In genomic region chr9:137276757-137277328, GRCh38 we compare ENCODE assay signal across 9 cellular contexts. TPM values are rescaled to one million over a fixed set of nuclear protein-coding genes. Genes with fewer than 3 reads are reported as not detected.
DNase-seq lines count a peak whose midpoint lies in the region; TF ChIP-seq lines count a peak whose summit lies in the region.
"Had no signal": no experiment of that assay in that cellular context is flagged by ENCODE, and none has a peak within 500 bp of the region (broad histone marks: within the 10 kb centered on the region; RNA-seq: fewer than 3 reads in every experiment).

No MANE protein-coding gene starts in this region.

- peaks cover 8 to 63% (median 26%) of the 10 kb centered on the region in 11 experiments; a peak in 20 of 22 replicates for H4K20me1 ChIP-seq in BLaER1 treated with 17β-estradiol and CSF1 and Interleukin-3, amounts not matched to agents 10 nM and 100 nM

- H3K4me3 ChIP-seq in BLaER1 treated with 17β-estradiol and CSF1 and Interleukin-3, amounts not matched to agents 10 nM and 100 nM = peak overlapping the region; percentile 41 to 92 (median 64)
- peak overlapping the region in 2 of 4 donors; percentile 16 to 72 for H3K4me3 ChIP-seq in adrenal gland
- H3K4me3 ChIP-seq in iPS-15b (ENCODE audit: low read depth, low read length) = peak overlapping the region; percentile 41
- H3K4me3 ChIP-seq in skin epidermis = peak overlapping the region; percentile 9 to 51 (median 41)

- peak overlapping the region; percentile 76 to 95 (median 88) for H3K27ac ChIP-seq in BLaER1 treated with 17β-estradiol and CSF1 and Interleukin-3, amounts not matched to agents 10 nM and 100 nM
- peak overlapping the region; percentile 27 to 94 (median 72) for H3K27ac ChIP-seq in adrenal gland
- peak overlapping the region; percentile 3 to 88 (median 75) for H3K27ac ChIP-seq in skin epidermis

- H3K36me3 ChIP-seq in BLaER1 treated with 17β-estradiol and CSF1 and Interleukin-3, amounts not matched to agents 10 nM and 100 nM = peaks cover 15 to 53% (median 32%) of the 10 kb centered on the region in 11 experiments
- H3K36me3 ChIP-seq in adrenal gland (replicated peaks in 1 of 2) (peaks cover 0 to 14% of the 10 kb centered on the region in 2 donors), iPS-15b (ENCODE audit: control insufficient read depth, insufficient read depth, low read length) (peaks cover 12% of the 10 kb centered on the region)

- no peaks in the 10 kb centered on the region for H3K9me3 ChIP-seq in BLaER1 treated with 17β-estradiol and CSF1 and Interleukin-3, amounts not matched to agents 10 nM and 100 nM (replicated peaks in 1 of 11)
- H3K9me3 ChIP-seq in adrenal gland (replicated peaks in 1 of 3) = no peaks in the 10 kb centered on the region
- H3K9me3 ChIP-seq in iPS-15b (ENCODE audit: control insufficient read depth, insufficient read depth, low read length) = no peaks in the 10 kb centered on the region

- intact Hi-C loops in adrenal gland (cut with DNase I) = no loop called here

- TF ChIP-seq POLR2A in adrenal gland (IDR thresholded peaks at IDR 0.05) = no peak

- no peaks in the 10 kb centered on the region for H3K27me3 ChIP-seq in BLaER1 treated with 17β-estradiol and CSF1 and Interleukin-3, amounts not matched to agents 10 nM and 100 nM
- H3K27me3 ChIP-seq in adrenal gland = peaks cover 9% of the 10 kb centered on the region
- no peaks in the 10 kb centered on the region for H3K27me3 ChIP-seq in iPS-15b (ENCODE audit: control insufficient read depth, insufficient read depth, low read length)

- no peak for TF ChIP-seq RAD21 in Ishikawa (IDR thresholded peaks at IDR 0.05; ENCODE audit: low read depth)

- 3 to 21% (median 17%) methylated on average over 8 to 17 of the region's 17 CpGs for WGBS in adrenal gland, 4 donors

- H3K4me2 ChIP-seq in BLaER1 treated with 17β-estradiol and CSF1 and Interleukin-3, amounts not matched to agents 10 nM and 100 nM = peak overlapping the region; percentile 84 to 100 (median 98)

- DNase-seq in adrenal gland = peak; percentile 58 to 83 (median 69)
- no peak for DNase-seq in effector CD8-positive, alpha-beta T cell (lab: John Stamatoyannopoulos, UW)
- no peak for DNase-seq in NCI-H510A (lab: John Stamatoyannopoulos, UW)
- no peak for DNase-seq in superior temporal gyrus (ENCODE audit: extremely low spot score)

- no peak for TF ChIP-seq CTCF in adrenal gland (IDR thresholded peaks at IDR 0.05)

- H3K9ac ChIP-seq in BLaER1 treated with 17β-estradiol and CSF1 and Interleukin-3, amounts not matched to agents 10 nM and 100 nM = peak overlapping the region; percentile 74 to 93 (median 82)
- peak overlapping the region; percentile 32 for H3K9ac ChIP-seq in iPS-15b (ENCODE audit: low read depth, low read length)

- peaks cover 79 to 100% (median 98%) of the 10 kb centered on the region in 10 experiments for H3K4me1 ChIP-seq in BLaER1 treated with 17β-estradiol and CSF1 and Interleukin-3, amounts not matched to agents 10 nM and 100 nM
- H3K4me1 ChIP-seq in adrenal gland (replicated peaks in 1 of 2) (peaks cover 0 to 7% of the 10 kb centered on the region in 2 donors), iPS-15b (ENCODE audit: control insufficient read depth, insufficient read depth, low read length) (peaks cover 3% of the 10 kb centered on the region)

- no peak; the same call in 1 of the 2 replicates for TF ChIP-seq EP300 in Ishikawa (IDR thresholded peaks at IDR 0.05; ENCODE audit: borderline replicate concordance)

TF ChIP-seq in Ishikawa, 13 proteins besides CTCF, POLR2A, EP300 and RAD21:
- TF ChIP-seq MAX (IDR thresholded peaks at IDR 0.05) = peak; percentile 58
- peak; percentile 34; the same call in 1 of the 2 replicates for TF ChIP-seq USF1 (IDR thresholded peaks at IDR 0.05)
- no peak for TF ChIP-seq ZBTB7A (IDR thresholded peaks at IDR 0.05; ENCODE audit: low read depth)
- peak; percentile 57 for TF ChIP-seq NFIC (IDR thresholded peaks at IDR 0.05)
- 0 out of 2 replicates have a peak, but pooled peaks have one; percentile 17 for TF ChIP-seq TCF12 (IDR thresholded peaks at IDR 0.05; ENCODE audit: low read depth)

RNA-seq across cellular contexts. Expression of gene TOR4A, which starts 0.7 kb away (rescaled TPM):
- 10 to 100 TPM in 5 of 8 donors, 1 to 10 TPM in 3; 6.8 to 21.5 (median 13.8) TPM for total RNA-seq in adrenal gland
- 1 to 10 TPM in 2 of 3 donors, under 1 TPM in 1; 0.49 to 1.4 (median 1.3) TPM for polyA plus RNA-seq in adrenal gland

RNA-seq across cellular contexts. Expression of gene NELFB, which starts 21.7 kb away (rescaled TPM):
- 10 to 100 TPM; 28.0 to 56.3 (median 41.1) TPM for total RNA-seq in adrenal gland
- polyA plus RNA-seq in adrenal gland = 10 to 100 TPM; 10.9 to 48.3 (median 19.6) TPM

RNA-seq across cellular contexts. Expression of gene NRARP, which starts 25.2 kb away (rescaled TPM):
- 10 to 100 TPM in 1 of 8 donors, 1 to 10 TPM in 7; 1.1 to 11.2 (median 3.8) TPM for total RNA-seq in adrenal gland
- 1 to 10 TPM in 2 of 3 donors, under 1 TPM in 1; 0.59 to 1.4 (median 1.1) TPM for polyA plus RNA-seq in adrenal gland

RNA-seq across cellular contexts. Expression of gene STPG3, which starts 25.8 kb away (rescaled TPM):
- 1 to 10 TPM in 1 of 8 donors, under 1 TPM in 1, not detected in 6; 0.25 to 3.1 TPM for total RNA-seq in adrenal gland
- under 1 TPM in 1 of 3 donors, not detected in 2; 0.32 TPM for polyA plus RNA-seq in adrenal gland
- polyA plus RNA-seq: neural cell had no signal

RNA-seq across cellular contexts. Expression of gene TUBB4B, which starts 35.8 kb away (rescaled TPM):
- 100 to 1,000 TPM in 6 of 8 donors, 10 to 100 TPM in 2; 69.9 to 362 (median 129) TPM for total RNA-seq in adrenal gland
- 100 to 1,000 TPM; 105 to 211 (median 200) TPM for polyA plus RNA-seq in adrenal gland

Comparison
In these comparisons a context has a peak if more than half of its experiments do, and no peak if none do; other contexts are left out.
1. DNase-seq: peak in adrenal gland (7 of 7); none in effector CD8-positive, alpha-beta T cell (single experiment), NCI-H510A (single experiment) and superior temporal gyrus (single experiment).
2. Peak in every context shown above with its lines, with median percentiles within 50 percentile points of each other: H3K27ac ChIP-seq.